In genomic region chr1:226737819-226738420, GRCh38 we compare ENCODE assay signal across 8 cellular contexts. TPM values are rescaled to one million over a fixed set of nuclear protein-coding genes. Genes with fewer than 3 reads are reported as not detected.
A peak's percentile ranks its signal among the peaks of the same experiment; 100 is the strongest.
DNase-seq lines count a peak whose midpoint lies in the region; ATAC-seq and TF ChIP-seq lines count a peak whose summit lies in the region.

No MANE protein-coding gene starts in this region.

- no peak overlapping the region for H3K27ac ChIP-seq in SJSA1
- H3K27ac ChIP-seq in psoas muscle, result peak overlapping the region; percentile 87

- H3K9me3 ChIP-seq in SJSA1 (replicated peaks), result no peaks in the 10 kb centered on the region
- H3K9me3 ChIP-seq in psoas muscle, result no peaks in the 10 kb centered on the region

- peak; percentile 62 for DNase-seq in DMS79 treated with DMSO at 0.1 percent for 48 hours (lab: John Stamatoyannopoulos, UW)
- DNase-seq in DMS79 (lab: John Stamatoyannopoulos, UW), result no peak
- peak in 1 of 2 experiments; percentile 56 for DNase-seq in SJSA1 (ENCODE audit: low read depth in 1 of 2, low spot score in 2 of 2)
- peak in 30 of 58 donors; percentile 37 to 79 (median 64) for DNase-seq in anterior cingulate cortex (lab: John Stamatoyannopoulos, UW)
- DNase-seq in hypothalamus (lab: John Stamatoyannopoulos, UW), result peak in 30 of 51 donors; percentile 38 to 84 (median 65)
- peak; percentile 48 to 70 for DNase-seq in psoas muscle
- no peak for DNase-seq in OCI-M1 (lab: John Stamatoyannopoulos, UW)

- H3K4me1 ChIP-seq in SJSA1 (replicated peaks) (peaks cover 15% of the 10 kb centered on the region), psoas muscle (peaks cover 23% of the 10 kb centered on the region)

- no peaks in the 10 kb centered on the region for H3K27me3 ChIP-seq in SJSA1 (replicated peaks)
- no peaks in the 10 kb centered on the region for H3K27me3 ChIP-seq in psoas muscle (ENCODE audit: insufficient read depth in 3 of 3, low read length in 2 of 3)

- TF ChIP-seq CTCF in psoas muscle (IDR thresholded peaks at IDR 0.05), result no peak

- WGBS in psoas muscle, 3 donors, result 0% methylated on average over 47 to 49 of the region's 49 CpGs

- H3K4me3 ChIP-seq in SJSA1, result peak overlapping the region; percentile 55
- peak overlapping the region; percentile 94 for H3K4me3 ChIP-seq in psoas muscle

- ATAC-seq in HG03039 (IDR thresholded peaks at IDR 0.05; ENCODE audit: unreplicated experiment) (peak; percentile 23), psoas muscle (peak; percentile 60 to 78 (median 70))

- intact Hi-C loops in psoas muscle (cut with DNase I), result loop anchor here (2.0 to 5.0 kb wide), 5 partner anchors 36 to 101 kb away; no protein-coding TSS in a partner anchor

- peaks cover 42% of the 10 kb centered on the region for H3K36me3 ChIP-seq in SJSA1
- H3K36me3 ChIP-seq in psoas muscle (ENCODE audit: insufficient read depth in 1 of 2, low read depth in 1 of 2), result peaks cover 0 to 10% of the 10 kb centered on the region in 2 donors

RNA-seq across cellular contexts. Expression of gene ITPKB, which starts 1.2 kb away (rescaled TPM):
- total RNA-seq in SJSA1 (2014; rRNA removed; shearing (Covaris generic)), result 4.0 and 6.4 TPM in 2 replicates
- 10 to 100 TPM in 3 of 4 donors, 1 to 10 TPM in 1; 7.7 to 14.1 (median 12.3) TPM for total RNA-seq in psoas muscle
- 1 to 10 TPM; 3.9 to 8.9 (median 8.4) TPM for polyA plus RNA-seq in psoas muscle

Comparison
In these comparisons a context has a peak if more than half of its experiments do, and no peak if none do; other contexts are left out.
1. DNase-seq: peak in DMS79 treated with DMSO at 0.1 percent for 48 hours (single experiment), anterior cingulate cortex (30 of 58), hypothalamus (30 of 51) and psoas muscle (2 of 2); none in DMS79 (single experiment) and OCI-M1 (single experiment).